ENCODE assay signal across 32 cellular contexts in genomic region chr13:111112196-111112595, GRCh38.
"Had no signal": no experiment of that assay in that cellular context is flagged by ENCODE, and none has a peak within 500 bp of the region (broad histone marks: within the 10 kb centered on the region; RNA-seq: fewer than 3 reads in every experiment).

No MANE protein-coding gene starts in this region.

- H3K27ac Mint-ChIP-seq: activated CD4-positive, alpha-beta memory T cell treated with anti-CD3 and anti-CD28 coated beads for 36 hours; activated CD4-positive, alpha-beta T cell treated with anti-CD3 and anti-CD28 coated beads for 36 hours; activated CD4-positive, alpha-beta T cell treated with anti-CD3 and anti-CD28 coated beads, Interleukin-2, amount 10 ng/mL, durations not matched to agents 24 days and 14 days; activated CD8-positive, alpha-beta memory T cell treated with anti-CD3 and anti-CD28 coated beads, Interleukin-2, amount 10 ng/mL, durations not matched to agents 7 days and 5 days; activated CD8-positive, alpha-beta T cell treated with anti-CD3 and anti-CD28 coated beads, Interleukin-2, amount 10 ng/mL, durations not matched to agents 7 days and 5 days; activated naive CD4-positive, alpha-beta T cell treated with anti-CD3 and anti-CD28 coated beads for 36 hours; activated naive CD4-positive, alpha-beta T cell treated with anti-CD3 and anti-CD28 coated beads, Interleukin-2, amount 50 U/mL, for 24 hours; activated naive CD8-positive, alpha-beta T cell treated with anti-CD3 and anti-CD28 coated beads for 36 hours; activated naive CD8-positive, alpha-beta T cell treated with anti-CD3 and anti-CD28 coated beads, Interleukin-2, amount 50 U/mL, for 24 hours; activated T-helper 1 cell treated with anti-CD3 and anti-CD28 coated beads, Interleukin-12 subunit alpha, Interleukin-12 subunit beta, Interleukin-2, Interleukin-4 antibody, amounts not matched to agents 30 ng/mL and 10 ng/mL and 1 ng/mL, durations not matched to agents 14 hours and 24 hours and 36 hours; activated T-helper 2 cell treated with anti-CD3 and anti-CD28 coated beads, Interferon-gamma antibody, Interleukin-2, Interleukin-4, amounts not matched to agents 10 μg/mL and 5 μg/mL and 100 μg/mL, durations not matched to agents 14 hours and 24 hours and 36 hours; effector memory CD8-positive, alpha-beta T cell had no signal

- DNase-seq: activated CD4-positive, alpha-beta memory T cell treated with anti-CD3 and anti-CD28 coated beads for 36 hours; activated CD4-positive, alpha-beta T cell treated with anti-CD3 and anti-CD28 coated beads for 36 hours; activated CD4-positive, alpha-beta T cell treated with anti-CD3 and anti-CD28 coated beads, Interleukin-2, amount 10 ng/mL, durations not matched to agents 24 days and 14 days; activated CD4-positive, CD25-positive, alpha-beta regulatory T cell; activated CD4-positive, CD25-positive, alpha-beta regulatory T cell treated with anti-CD3 and anti-CD28 coated beads, Interleukin-2, amount 50 U/mL, for 72 hours; activated CD8-positive, alpha-beta memory T cell treated with anti-CD3 and anti-CD28 coated beads, Interleukin-2, amount 10 ng/mL, durations not matched to agents 7 days and 5 days; activated CD8-positive, alpha-beta memory T cell treated with anti-CD3 and anti-CD28 coated beads, Interleukin-2, amount 50 U/mL, for 4 hours; activated CD8-positive, alpha-beta T cell treated with anti-CD3 and anti-CD28 coated beads, Interleukin-2, amount 10 ng/mL, durations not matched to agents 7 days and 5 days; activated effector memory CD4-positive, alpha-beta T cell treated with anti-CD3 and anti-CD28 coated beads, Interleukin-2, amount 50 U/mL, for 16 hours; activated naive CD4-positive, alpha-beta T cell treated with anti-CD3 and anti-CD28 coated beads for 36 hours; activated naive CD8-positive, alpha-beta T cell treated with anti-CD3 and anti-CD28 coated beads for 36 hours; activated naive CD8-positive, alpha-beta T cell treated with anti-CD3 and anti-CD28 coated beads, Interleukin-2, amount 50 U/mL, for 24 hours; activated T-cell treated with anti-CD3 and anti-CD28 coated beads, Interleukin-2, amount 50 U/mL, for 1 hour; activated T-cell treated with anti-CD3 and anti-CD28 coated beads, Interleukin-2, amount 50 U/mL, for 48 hours; adrenal gland; amygdala; aorta; body of pancreas; caudate nucleus; cortex of kidney; dermis blood vessel endothelial cell; effector CD4-positive, alpha-beta T cell; effector memory CD8-positive, alpha-beta T cell; erythroblast; esophagus squamous epithelium; foreskin melanocyte; heart left ventricle; T-helper 2 cell had no signal

- H3K4me3 ChIP-seq: adrenal gland, body of pancreas, esophagus squamous epithelium, heart left ventricle had no signal

- H3K27ac ChIP-seq: adrenal gland, body of pancreas, esophagus squamous epithelium, heart left ventricle had no signal

- H3K36me3 ChIP-seq: adrenal gland, esophagus squamous epithelium, heart left ventricle had no signal

- H3K9me3 ChIP-seq: adrenal gland, body of pancreas, esophagus squamous epithelium had no signal

- H3K36me3 Mint-ChIP-seq: activated CD8-positive, alpha-beta memory T cell treated with anti-CD3 and anti-CD28 coated beads, Interleukin-2, amount 10 ng/mL, durations not matched to agents 7 days and 5 days; activated naive CD4-positive, alpha-beta T cell treated with anti-CD3 and anti-CD28 coated beads, Interleukin-2, amount 50 U/mL, for 24 hours; activated naive CD8-positive, alpha-beta T cell treated with anti-CD3 and anti-CD28 coated beads for 36 hours had no signal

- H3K9me3 Mint-ChIP-seq: activated CD4-positive, alpha-beta memory T cell treated with anti-CD3 and anti-CD28 coated beads for 36 hours; activated naive CD4-positive, alpha-beta T cell treated with anti-CD3 and anti-CD28 coated beads for 36 hours; activated naive CD4-positive, alpha-beta T cell treated with anti-CD3 and anti-CD28 coated beads, Interleukin-2, amount 50 U/mL, for 24 hours; activated naive CD8-positive, alpha-beta T cell treated with anti-CD3 and anti-CD28 coated beads for 36 hours; activated naive CD8-positive, alpha-beta T cell treated with anti-CD3 and anti-CD28 coated beads, Interleukin-2, amount 50 U/mL, for 24 hours; activated T-helper 1 cell treated with anti-CD3 and anti-CD28 coated beads, Interleukin-12 subunit alpha, Interleukin-12 subunit beta, Interleukin-2, Interleukin-4 antibody, amounts not matched to agents 30 ng/mL and 10 ng/mL and 1 ng/mL, durations not matched to agents 14 hours and 24 hours and 36 hours; activated T-helper 2 cell treated with anti-CD3 and anti-CD28 coated beads, Interferon-gamma antibody, Interleukin-2, Interleukin-4, amounts not matched to agents 10 μg/mL and 5 μg/mL and 100 μg/mL, durations not matched to agents 14 hours and 24 hours and 36 hours; effector memory CD8-positive, alpha-beta T cell had no signal

- H3K27me3 ChIP-seq: adrenal gland had no signal

- FAIRE-seq: colon had no signal

- H3K4me3 Mint-ChIP-seq: activated CD4-positive, alpha-beta memory T cell treated with anti-CD3 and anti-CD28 coated beads for 36 hours; activated CD4-positive, alpha-beta T cell treated with anti-CD3 and anti-CD28 coated beads for 36 hours; activated CD4-positive, alpha-beta T cell treated with anti-CD3 and anti-CD28 coated beads, Interleukin-2, amount 10 ng/mL, durations not matched to agents 24 days and 14 days; activated CD8-positive, alpha-beta memory T cell treated with anti-CD3 and anti-CD28 coated beads, Interleukin-2, amount 10 ng/mL, durations not matched to agents 7 days and 5 days; activated CD8-positive, alpha-beta T cell treated with anti-CD3 and anti-CD28 coated beads, Interleukin-2, amount 10 ng/mL, durations not matched to agents 7 days and 5 days; activated naive CD4-positive, alpha-beta T cell treated with anti-CD3 and anti-CD28 coated beads for 36 hours; activated naive CD4-positive, alpha-beta T cell treated with anti-CD3 and anti-CD28 coated beads, Interleukin-2, amount 50 U/mL, for 24 hours; activated naive CD8-positive, alpha-beta T cell treated with anti-CD3 and anti-CD28 coated beads for 36 hours; activated naive CD8-positive, alpha-beta T cell treated with anti-CD3 and anti-CD28 coated beads, Interleukin-2, amount 50 U/mL, for 24 hours; activated T-helper 1 cell treated with anti-CD3 and anti-CD28 coated beads, Interleukin-12 subunit alpha, Interleukin-12 subunit beta, Interleukin-2, Interleukin-4 antibody, amounts not matched to agents 30 ng/mL and 10 ng/mL and 1 ng/mL, durations not matched to agents 14 hours and 24 hours and 36 hours; effector memory CD8-positive, alpha-beta T cell had no signal
